Comparison of ENCODE assay signal across 8 cellular contexts in the genomic region with DNA sequence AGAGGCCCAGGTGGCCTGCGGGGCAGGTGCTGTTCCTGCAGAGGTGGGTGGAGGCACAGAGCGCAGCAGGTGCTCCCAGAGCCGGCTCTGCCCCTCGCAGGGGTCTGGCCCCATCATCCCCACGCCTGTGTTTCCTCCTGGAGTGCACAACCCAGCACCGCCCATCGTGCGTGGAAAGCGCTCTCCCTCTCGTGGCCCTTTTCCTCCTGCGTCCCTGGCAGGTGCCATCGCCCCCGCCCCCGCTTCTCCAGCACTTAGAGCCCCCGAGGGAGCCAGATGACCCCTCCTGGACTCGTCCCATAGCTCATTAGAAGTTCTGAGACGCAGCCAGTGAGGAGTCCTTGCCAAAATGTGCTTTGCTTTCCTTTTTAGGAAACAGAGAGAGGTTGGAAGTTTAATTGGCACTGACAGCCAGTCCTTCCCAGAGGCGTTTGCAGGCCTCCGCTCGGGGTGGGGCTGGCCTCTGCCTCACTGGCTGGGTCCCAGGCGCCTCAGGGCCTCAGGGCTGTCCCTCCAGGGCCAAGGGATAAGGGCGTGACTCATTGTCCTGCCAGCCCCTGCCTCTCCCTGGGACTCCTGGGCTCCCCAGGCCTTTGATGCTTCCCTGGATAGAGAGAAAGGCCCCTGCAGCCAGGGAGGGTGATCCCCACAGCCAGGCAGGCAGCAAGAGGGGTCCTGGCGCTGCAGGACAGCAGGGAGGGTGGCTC. TPM values are rescaled to one million over a fixed set of nuclear protein-coding genes. Genes with fewer than 3 reads are reported as not detected.
A peak's percentile ranks its signal among the peaks of the same experiment; 100 is the strongest.
DNase-seq lines count a peak whose midpoint lies in the region; ATAC-seq and TF ChIP-seq lines count a peak whose summit lies in the region.

No MANE protein-coding gene starts in this region.

- H3K36me3 ChIP-seq in heart left ventricle (peaks cover 0 to 14% (median 6%) of the 10 kb centered on the region in 9 donors), prostate gland (no peaks in the 10 kb centered on the region)

- intact Hi-C loops in heart left ventricle (cut with DNase I) (loop anchor here in 1 of 10 donors (10.0 kb wide), 1 partner anchor 95 kb away; no protein-coding TSS in a partner anchor), prostate gland (cut with DNase I) (loop anchor here (10.0 kb wide), 1 partner anchor 505 kb away; no protein-coding TSS in a partner anchor)

- H3K9me3 Mint-ChIP-seq in stimulated activated memory B cell treated with anti-CD40 and anti-IgM and Interleukin-4, amounts not matched to agents 10 μg/mL and 1 μg/mL and 100 μg/mL, for 72 hours: no peaks in the 10 kb centered on the region

- H3K27me3 ChIP-seq in heart left ventricle (no peaks in the 10 kb centered on the region), prostate gland (replicated peaks; ENCODE audit: insufficient read depth) (no peaks in the 10 kb centered on the region)

- H3K4me3 Mint-ChIP-seq in stimulated activated memory B cell treated with anti-CD40 and anti-IgM and Interleukin-4, amounts not matched to agents 10 μg/mL and 1 μg/mL and 100 μg/mL, for 72 hours: no peak overlapping the region

- H3K27ac ChIP-seq in heart left ventricle (peak overlapping the region; percentile 73 to 98 (median 90)), prostate gland (peak overlapping the region; percentile 72 to 76)

- no peaks in the 10 kb centered on the region for H3K27me3 Mint-ChIP-seq in stimulated activated memory B cell treated with anti-CD40 and anti-IgM and Interleukin-4, amounts not matched to agents 10 μg/mL and 1 μg/mL and 100 μg/mL, for 72 hours

- H3K4me3 ChIP-seq in heart left ventricle (peak overlapping the region in 5 of 12 donors; percentile 8 to 28 (median 10)), prostate gland (no peak overlapping the region)

- peak; percentile 93 to 96 (median 96) for ATAC-seq in heart left ventricle
- no peak for ATAC-seq in stimulated activated memory B cell treated with anti-CD40 and anti-IgM and Interleukin-4, amounts not matched to agents 10 μg/mL and 1 μg/mL and 100 μg/mL, for 72 hours
- no peak for ATAC-seq in GM18519 (IDR thresholded peaks at IDR 0.05; ENCODE audit: low FRiP score, unreplicated experiment)
- no peak for ATAC-seq in HG02973 (IDR thresholded peaks at IDR 0.05; ENCODE audit: unreplicated experiment)

- 8 to 25% (median 19%) methylated on average over 18 to 23 of the region's 23 CpGs for WGBS in heart left ventricle, 4 donors
- WGBS in prostate gland: 21% methylated on average over 22 of the region's 23 CpGs

- H3K4me1 Mint-ChIP-seq in stimulated activated memory B cell treated with anti-CD40 and anti-IgM and Interleukin-4, amounts not matched to agents 10 μg/mL and 1 μg/mL and 100 μg/mL, for 72 hours: peaks cover 4% of the 10 kb centered on the region

- peaks cover 0 to 4% (median 0%) of the 10 kb centered on the region in 12 donors for H3K9me3 ChIP-seq in heart left ventricle
- no peaks in the 10 kb centered on the region for H3K9me3 ChIP-seq in prostate gland

- TF ChIP-seq CTCF in heart left ventricle (IDR thresholded peaks at IDR 0.05): peak in 3 of 12 donors; percentile 5 to 13 (median 7)
- TF ChIP-seq CTCF in prostate gland (IDR thresholded peaks at IDR 0.05): peak in 2 of 4 experiments; percentile 16 to 42

- peak in 9 of 14 donors; percentile 23 to 81 (median 51) for DNase-seq in C1 segment of cervical spinal cord (lab: John Stamatoyannopoulos, UW)
- peak; percentile 71 for DNase-seq in T1000 (lab: John Stamatoyannopoulos, UW)
- DNase-seq in heart left ventricle: peak; percentile 88 to 95 (median 91)
- DNase-seq in prostate gland (ENCODE audit: low spot score): peak; percentile 53
- no peak for DNase-seq in germinal center (ENCODE audit: low spot score)

- H3K4me1 ChIP-seq in heart left ventricle (peaks cover 3 to 26% (median 20%) of the 10 kb centered on the region in 12 donors), prostate gland (replicated peaks) (peaks cover 12% of the 10 kb centered on the region)

- H3K36me3 Mint-ChIP-seq in stimulated activated memory B cell treated with anti-CD40 and anti-IgM and Interleukin-4, amounts not matched to agents 10 μg/mL and 1 μg/mL and 100 μg/mL, for 72 hours: peaks cover 24% of the 10 kb centered on the region

- TF ChIP-seq POLR2A in heart left ventricle (IDR thresholded peaks at IDR 0.05) (no peak), prostate gland (IDR thresholded peaks at IDR 0.05) (no peak)

- H3K27ac Mint-ChIP-seq in stimulated activated memory B cell treated with anti-CD40 and anti-IgM and Interleukin-4, amounts not matched to agents 10 μg/mL and 1 μg/mL and 100 μg/mL, for 72 hours: no peak overlapping the region

RNA-seq across cellular contexts. Expression of gene CHMP6, which starts 32.2 kb away (rescaled TPM):
- total RNA-seq in heart left ventricle (10 to 100 TPM; 17.9 to 25.9 (median 19.4) TPM), prostate gland (10 to 100 TPM; 30.6 to 35.3 TPM)
- 10 to 100 TPM; 24.4 to 35.5 TPM for polyA plus RNA-seq in heart left ventricle

Comparison
In these comparisons a context has a peak if more than half of its experiments do, and no peak if none do; other contexts are left out.
1. ATAC-seq: peak in heart left ventricle (4 of 4); none in stimulated activated memory B cell treated with anti-CD40 and anti-IgM and Interleukin-4, amounts not matched to agents 10 μg/mL and 1 μg/mL and 100 μg/mL, for 72 hours (single experiment), GM18519 (single experiment) and HG02973 (single experiment).